1 cellular context compared by ENCODE assay signal in genomic region chr1:182666736-182667135, GRCh38.
TF ChIP-seq lines count a peak whose summit lies in the region.

No MANE protein-coding gene starts in this region.

TF ChIP-seq in GM23338, 12 proteins besides CTCF, POLR2A, EP300 and RAD21:
- no peak for TF ChIP-seq ZNF462 (CRISPR knock-in tag; IDR thresholded peaks at IDR 0.05)
- TF ChIP-seq CREB1 (CRISPR knock-in tag; IDR thresholded peaks at IDR 0.05; ENCODE audit: low read depth), result no peak
- no peak for TF ChIP-seq EZH2 (IDR thresholded peaks at IDR 0.05; ENCODE audit: low read depth, unreplicated experiment)
- no peak for TF ChIP-seq REST (IDR thresholded peaks at IDR 0.05; ENCODE audit: unreplicated experiment)
- TF ChIP-seq ZNF114 (CRISPR knock-in tag; IDR thresholded peaks at IDR 0.05), result no peak
- TF ChIP-seq JUNB (IDR thresholded peaks at IDR 0.05; ENCODE audit: unreplicated experiment), result no peak
- no peak for TF ChIP-seq NANOG (IDR thresholded peaks at IDR 0.05; ENCODE audit: borderline replicate concordance)
- no peak for TF ChIP-seq EZH2phosphoT487 (IDR thresholded peaks at IDR 0.05; ENCODE audit: unreplicated experiment)
- TF ChIP-seq STAT1 (IDR thresholded peaks at IDR 0.05; ENCODE audit: unreplicated experiment), result no peak
- TF ChIP-seq POLR2AphosphoS5 (IDR thresholded peaks at IDR 0.05; ENCODE audit: low read depth), result no peak
- no peak for TF ChIP-seq ETS1 (IDR thresholded peaks at IDR 0.05)
- no peak for TF ChIP-seq ZNF331 (CRISPR knock-in tag; IDR thresholded peaks at IDR 0.05; ENCODE audit: low read depth)
